Comparison of ENCODE assay signal across 10 cellular contexts in the genomic region with DNA sequence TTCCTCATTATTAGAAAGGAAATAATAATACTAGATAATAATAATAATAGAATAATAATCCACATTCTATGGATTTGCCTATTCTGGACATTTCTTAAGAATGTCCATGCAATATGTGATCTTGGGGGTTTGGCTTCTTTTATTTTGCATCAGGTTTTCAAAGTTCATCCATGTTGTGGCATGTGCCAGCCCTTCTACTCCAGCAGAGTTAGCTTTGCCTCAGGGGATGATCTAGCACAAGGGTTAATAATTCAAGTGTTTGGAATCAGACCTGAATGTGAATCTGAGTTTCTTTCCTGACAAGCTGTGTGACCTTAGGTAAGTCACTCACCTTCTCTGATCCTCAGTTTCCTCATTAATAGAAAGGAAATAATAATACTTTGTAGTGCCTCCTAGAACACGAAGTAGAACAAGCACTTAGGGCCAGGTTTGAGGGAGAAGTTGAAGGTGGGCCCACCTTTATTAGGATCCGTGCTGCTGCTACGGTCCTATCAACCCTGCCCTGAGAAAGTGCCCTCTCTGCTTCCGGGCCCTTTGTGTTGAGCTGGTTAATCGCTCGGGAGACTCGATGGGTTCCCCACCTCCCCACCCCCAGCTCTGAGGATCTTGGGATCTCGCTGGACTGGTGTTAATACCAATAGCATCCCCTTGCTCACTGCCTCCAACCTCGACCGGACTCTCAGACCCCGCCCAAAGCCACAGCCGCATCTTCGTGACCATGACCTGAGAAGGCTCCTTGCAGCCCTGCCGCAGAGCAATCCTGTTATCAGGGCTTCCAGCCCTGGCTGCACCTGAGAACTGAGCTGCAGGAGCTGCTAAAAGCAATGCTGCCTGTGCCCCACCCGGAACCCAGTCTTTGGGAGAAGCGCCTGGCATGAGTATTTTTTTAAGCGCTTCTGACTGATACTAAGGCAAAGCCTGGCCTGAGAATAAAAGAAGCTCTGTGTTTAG.
"Had no signal": no experiment of that assay in that cellular context is flagged by ENCODE, and none has a peak within 500 bp of the region (broad histone marks: within the 10 kb centered on the region; RNA-seq: fewer than 3 reads in every experiment).

No MANE protein-coding gene starts in this region.

- H3K36me3 ChIP-seq: cardiac muscle cell, heart left ventricle, pancreas, thoracic aorta had no signal

- H3K4me3 ChIP-seq: cardiac muscle cell, heart left ventricle, pancreas, thoracic aorta had no signal

- H3K9me3 Mint-ChIP-seq: activated CD4-positive, alpha-beta memory T cell treated with anti-CD3 and anti-CD28 coated beads, Interleukin-2, amount 10 ng/mL, durations not matched to agents 7 days and 5 days; stimulated activated naive CD8-positive, alpha-beta T cell treated with anti-CD3 and anti-CD28 coated beads, Interleukin-15, amount 100 ng/mL, for 72 hours had no signal

- H3K4me1 Mint-ChIP-seq: activated CD4-positive, alpha-beta T cell treated with anti-CD3 and anti-CD28 coated beads for 36 hours had no signal

- H3K27ac Mint-ChIP-seq: activated CD4-positive, alpha-beta memory T cell treated with anti-CD3 and anti-CD28 coated beads, Interleukin-2, amount 10 ng/mL, durations not matched to agents 7 days and 5 days; activated CD4-positive, alpha-beta T cell treated with anti-CD3 and anti-CD28 coated beads for 36 hours had no signal

- H3K9me3 ChIP-seq: heart left ventricle, pancreas, thoracic aorta had no signal

- H3K4me1 ChIP-seq: heart left ventricle, pancreas had no signal

- H3K27ac ChIP-seq: cardiac muscle cell, heart left ventricle, pancreas, thoracic aorta, VCaP had no signal

- ATAC-seq: activated CD4-positive, alpha-beta T cell treated with anti-CD3 and anti-CD28 coated beads for 36 hours; heart left ventricle; pancreas; stimulated activated naive CD8-positive, alpha-beta T cell treated with anti-CD3 and anti-CD28 coated beads, Interleukin-15, amount 100 ng/mL, for 72 hours had no signal

- DNase-seq: activated CD4-positive, alpha-beta memory T cell treated with anti-CD3 and anti-CD28 coated beads, Interleukin-2, amount 10 ng/mL, durations not matched to agents 7 days and 5 days; activated CD4-positive, alpha-beta T cell treated with anti-CD3 and anti-CD28 coated beads for 36 hours; foreskin melanocyte; heart left ventricle; stimulated activated CD4-positive, alpha-beta T cell treated with anti-CD3 and anti-CD28 coated beads, Interleukin-4, amount 100 ng/mL, for 4 hours; stimulated activated naive CD8-positive, alpha-beta T cell treated with anti-CD3 and anti-CD28 coated beads, Interleukin-15, amount 100 ng/mL, for 72 hours had no signal

- H3K4me3 Mint-ChIP-seq: activated CD4-positive, alpha-beta memory T cell treated with anti-CD3 and anti-CD28 coated beads, Interleukin-2, amount 10 ng/mL, durations not matched to agents 7 days and 5 days; activated CD4-positive, alpha-beta T cell treated with anti-CD3 and anti-CD28 coated beads for 36 hours; stimulated activated naive CD8-positive, alpha-beta T cell treated with anti-CD3 and anti-CD28 coated beads, Interleukin-15, amount 100 ng/mL, for 72 hours had no signal

- H3K27me3 Mint-ChIP-seq: activated CD4-positive, alpha-beta T cell treated with anti-CD3 and anti-CD28 coated beads for 36 hours; stimulated activated naive CD8-positive, alpha-beta T cell treated with anti-CD3 and anti-CD28 coated beads, Interleukin-15, amount 100 ng/mL, for 72 hours had no signal

- H3K27me3 ChIP-seq: cardiac muscle cell, heart left ventricle, pancreas had no signal
